ENCODE assay signal across 15 cellular contexts in genomic region chr1:119966681-119967080, GRCh38.
"Had no signal": no experiment of that assay in that cellular context is flagged by ENCODE, and none has a peak within 500 bp of the region (broad histone marks: within the 10 kb centered on the region; RNA-seq: fewer than 3 reads in every experiment).

No MANE protein-coding gene starts in this region.

- H3K4me1 ChIP-seq: psoas muscle had no signal

- H3K9me3 ChIP-seq: psoas muscle, right lobe of liver, suprapubic skin, upper lobe of right lung had no signal

- H3K27ac ChIP-seq: psoas muscle, right lobe of liver, suprapubic skin, upper lobe of right lung had no signal

- H3K27me3 ChIP-seq: right lobe of liver, suprapubic skin, upper lobe of right lung had no signal

- DNase-seq: activated CD4-positive, alpha-beta T cell treated with anti-CD3 and anti-CD28 coated beads for 36 hours; activated CD4-positive, alpha-beta T cell treated with anti-CD3 and anti-CD28 coated beads, Interleukin-2, amount 50 U/mL, for 48 hours; effector CD4-positive, alpha-beta T cell; head of caudate nucleus; nucleus accumbens; psoas muscle; right lobe of liver; stimulated activated CD4-positive, alpha-beta T cell treated with anti-CD3 and anti-CD28 coated beads, Interleukin-4, amount 100 ng/mL, for 1 hour; stimulated activated naive CD8-positive, alpha-beta T cell treated with anti-CD3 and anti-CD28 coated beads, Interleukin-15, amount 100 ng/mL, for 72 hours; upper lobe of right lung had no signal

- H3K4me3 ChIP-seq: psoas muscle, right lobe of liver, SK-N-MC, smooth muscle cell, suprapubic skin, upper lobe of right lung had no signal

- ATAC-seq: activated CD4-positive, alpha-beta T cell treated with anti-CD3 and anti-CD28 coated beads for 36 hours; natural killer cell treated with Interleukin-12 subunit alpha and Interleukin-12 subunit beta and Interleukin-15 and Interleukin-18, amount 100 ng/mL, for 72 hours; psoas muscle; stimulated activated naive CD8-positive, alpha-beta T cell treated with anti-CD3 and anti-CD28 coated beads, Interleukin-15, amount 100 ng/mL, for 72 hours; WTC11 had no signal
